In genomic region chr17:76264755-76265623, GRCh38 we compare ENCODE assay signal across 8 cellular contexts. TPM values are rescaled to one million over a fixed set of nuclear protein-coding genes. Genes with fewer than 3 reads are reported as not detected.
DNase-seq lines count a peak whose midpoint lies in the region; ATAC-seq and TF ChIP-seq lines count a peak whose summit lies in the region.

UBALD2 (plus strand) TSS chr17:76265348; CDS start chr17:76265506, 158 bp downstream.

- under 1% methylated on average over 94 of the region's 94 CpGs for WGBS in thymus

- H3K27me3 ChIP-seq in SU-DHL-6 (ENCODE audit: low read length) (no peaks in the 10 kb centered on the region), thymus (ENCODE audit: control insufficient read depth, insufficient read depth) (no peaks in the 10 kb centered on the region)

- POLR2A ChIA-PET in activated naive CD8-positive, alpha-beta T cell treated with anti-CD3 and anti-CD28 coated beads, Interleukin-2, amount 10 ng/mL, durations not matched to agents 7 days and 5 days (lab: Charles Lee): interaction anchor here (0.7 to 38.5 kb wide), 12 partner anchors 5 to 485 kb away, joined by 3 to 1721 read pairs (median 36); partner anchors contain the start of genes FOXJ1, RNF157 and UBALD2

- H3K27me3 Mint-ChIP-seq in activated naive CD8-positive, alpha-beta T cell treated with anti-CD3 and anti-CD28 coated beads, Interleukin-2, amount 10 ng/mL, durations not matched to agents 7 days and 5 days: no peaks in the 10 kb centered on the region
- H3K27me3 Mint-ChIP-seq in osteocyte (ENCODE audit: unreplicated experiment): no peaks in the 10 kb centered on the region

- H3K4me3 ChIP-seq in SU-DHL-6 (ENCODE audit: insufficient read depth, low read length, poor library complexity, severe bottlenecking): peak within 1 kb of the TSS; percentile 81
- H3K4me3 ChIP-seq in thymus (ENCODE audit: low read length): peak within 1 kb of the TSS; percentile 99

- TF ChIP-seq POLR2A in GM10847 (IDR thresholded peaks at IDR 0.05; ENCODE audit: extremely low read depth, insufficient read length): peak; percentile 95

- H2AFZ ChIP-seq in SU-DHL-6 (ENCODE audit: low read depth, low read length, severe bottlenecking): no peak within 1 kb of the TSS

- H3K9me3 ChIP-seq in SU-DHL-6 (ENCODE audit: insufficient read depth, low read length) (no peaks in the 10 kb centered on the region), thymus (ENCODE audit: control insufficient read depth) (no peaks in the 10 kb centered on the region)

- no peaks in the 10 kb centered on the region for H3K9me3 Mint-ChIP-seq in activated naive CD8-positive, alpha-beta T cell treated with anti-CD3 and anti-CD28 coated beads, Interleukin-2, amount 10 ng/mL, durations not matched to agents 7 days and 5 days
- no peaks in the 10 kb centered on the region for H3K9me3 Mint-ChIP-seq in osteocyte (ENCODE audit: unreplicated experiment)

- no peaks in the 10 kb centered on the region for H3K9me2 ChIP-seq in SU-DHL-6 (replicated peaks; ENCODE audit: insufficient read depth, low read length)

- H3K4me1 Mint-ChIP-seq in activated naive CD8-positive, alpha-beta T cell treated with anti-CD3 and anti-CD28 coated beads, Interleukin-2, amount 10 ng/mL, durations not matched to agents 7 days and 5 days: peaks cover 51% of the 10 kb centered on the region
- peaks cover 34% of the 10 kb centered on the region for H3K4me1 Mint-ChIP-seq in osteocyte (ENCODE audit: unreplicated experiment)

- H3K27ac ChIP-seq in SU-DHL-6 (ENCODE audit: low read depth, low read length): peak within 1 kb of the TSS; percentile 98
- peak within 1 kb of the TSS; percentile 93 for H3K27ac ChIP-seq in thymus (ENCODE audit: low read depth)

- ATAC-seq in HG02678 (IDR thresholded peaks at IDR 0.05; ENCODE audit: unreplicated experiment): peak; percentile 82
- peak; percentile 81 for ATAC-seq in activated naive CD8-positive, alpha-beta T cell treated with anti-CD3 and anti-CD28 coated beads, Interleukin-2, amount 10 ng/mL, durations not matched to agents 7 days and 5 days (ENCODE audit: low read depth)

- peaks cover 77% of the 10 kb centered on the region for H3F3A ChIP-seq in SU-DHL-6 (ENCODE audit: insufficient read depth)

- H4K20me1 ChIP-seq in SU-DHL-6 (ENCODE audit: low read depth, low read length): no peaks in the 10 kb centered on the region

- TF ChIP-seq CTCF in SU-DHL-6 (IDR thresholded peaks at IDR 0.05; ENCODE audit: insufficient read depth, low read length, poor library complexity, severe bottlenecking): no peak
- no peak for TF ChIP-seq CTCF in osteocyte (IDR thresholded peaks at IDR 0.05)

- peaks cover 37% of the 10 kb centered on the region for H3K4me1 ChIP-seq in thymus (ENCODE audit: control insufficient read depth, insufficient read depth, low read length)

- DNase-seq in NCI-H128 (lab: John Stamatoyannopoulos, UW; ENCODE audit: unreplicated experiment): peak; percentile 87
- DNase-seq in activated naive CD8-positive, alpha-beta T cell treated with anti-CD3 and anti-CD28 coated beads, Interleukin-2, amount 10 ng/mL, durations not matched to agents 7 days and 5 days: peak; percentile 99
- DNase-seq in head of caudate nucleus: peak; percentile 98 to 100 (median 100)
- peak; percentile 100 for DNase-seq in osteocyte (ENCODE audit: extremely low spot score, unreplicated experiment)

- peak within 1 kb of the TSS; percentile 88 for H3K4me3 Mint-ChIP-seq in activated naive CD8-positive, alpha-beta T cell treated with anti-CD3 and anti-CD28 coated beads, Interleukin-2, amount 10 ng/mL, durations not matched to agents 7 days and 5 days
- peak within 1 kb of the TSS; percentile 79 for H3K4me3 Mint-ChIP-seq in osteocyte (ENCODE audit: unreplicated experiment)

- H3K36me3 ChIP-seq in SU-DHL-6 (ENCODE audit: low read length) (no peaks in the 10 kb centered on the region), thymus (ENCODE audit: control insufficient read depth, insufficient read depth) (peaks cover 17% of the 10 kb centered on the region)

- peaks cover 25% of the 10 kb centered on the region for H3K79me2 ChIP-seq in SU-DHL-6 (ENCODE audit: insufficient read depth, low read length)

- peak within 1 kb of the TSS; percentile 96 for H3K27ac Mint-ChIP-seq in activated naive CD8-positive, alpha-beta T cell treated with anti-CD3 and anti-CD28 coated beads, Interleukin-2, amount 10 ng/mL, durations not matched to agents 7 days and 5 days
- H3K27ac Mint-ChIP-seq in osteocyte (ENCODE audit: unreplicated experiment): peak within 1 kb of the TSS; percentile 91

- H3K36me3 Mint-ChIP-seq in activated naive CD8-positive, alpha-beta T cell treated with anti-CD3 and anti-CD28 coated beads, Interleukin-2, amount 10 ng/mL, durations not matched to agents 7 days and 5 days: peaks cover 41% of the 10 kb centered on the region
- no peaks in the 10 kb centered on the region for H3K36me3 Mint-ChIP-seq in osteocyte (ENCODE audit: unreplicated experiment)

- H3K4me2 ChIP-seq in SU-DHL-6 (ENCODE audit: low read depth, low read length, poor library complexity, severe bottlenecking): peak within 1 kb of the TSS; percentile 96

- peak within 1 kb of the TSS; percentile 79 for H3K9ac ChIP-seq in SU-DHL-6 (ENCODE audit: low read length)

- intact Hi-C loops in head of caudate nucleus (cut with DNase I): no loop called here

RNA-seq across cellular contexts. Expression of gene UBALD2, which starts in this region (rescaled TPM):
- 100 to 1,000 TPM; 344 to 375 TPM for total RNA-seq in activated naive CD8-positive, alpha-beta T cell treated with anti-CD3 and anti-CD28 coated beads, Interleukin-2, amount 10 ng/mL, durations not matched to agents 7 days and 5 days
- total RNA-seq in osteocyte: 30.1 and 32.2 TPM in 2 replicates
- 48.1 TPM for polyA plus RNA-seq in thymus

Comparison
In these comparisons a context has a peak if more than half of its experiments do, and no peak if none do; other contexts are left out.
1. Peak in every context shown above with its lines: DNase-seq, ATAC-seq, H3K4me3 ChIP-seq and H3K27ac ChIP-seq.
2. RNA of gene UBALD2 (total RNA-seq): 344 to 375 TPM in activated naive CD8-positive, alpha-beta T cell treated with anti-CD3 and anti-CD28 coated beads, Interleukin-2, amount 10 ng/mL, durations not matched to agents 7 days and 5 days; 30.1 to 32.2 TPM in osteocyte; every median in the first group is over 10 times any median in the second.